Comparison of ENCODE assay signal across 12 cellular contexts in genomic region chr2:43941359-43941758, GRCh38.
"Had no signal": no experiment of that assay in that cellular context is flagged by ENCODE, and none has a peak within 500 bp of the region (broad histone marks: within the 10 kb centered on the region; RNA-seq: fewer than 3 reads in every experiment).

No MANE protein-coding gene starts in this region.

- H3K27me3 ChIP-seq: esophagus squamous epithelium, heart left ventricle had no signal

- H3K4me1 ChIP-seq: esophagus squamous epithelium, heart left ventricle had no signal

- DNase-seq: activated CD4-positive, alpha-beta T cell treated with anti-CD3 and anti-CD28 coated beads, Interleukin-2, amount 10 ng/mL, durations not matched to agents 7 days and 5 days; activated CD8-positive, alpha-beta memory T cell treated with anti-CD3 and anti-CD28 coated beads, Interleukin-2, amount 50 U/mL, for 48 hours; activated gamma-delta T cell; activated T-cell treated with anti-CD3 and anti-CD28 coated beads, Interleukin-2, amount 50 U/mL, for 72 hours; esophagus squamous epithelium; heart left ventricle; left colon had no signal

- H3K27ac ChIP-seq: esophagus squamous epithelium, heart left ventricle had no signal

- H3K27ac Mint-ChIP-seq: activated CD4-positive, alpha-beta T cell treated with anti-CD3 and anti-CD28 coated beads, Interleukin-2, amount 10 ng/mL, durations not matched to agents 7 days and 5 days; activated naive CD4-positive, alpha-beta T cell treated with anti-CD3 and anti-CD28 coated beads, Interleukin-2, amount 50 U/mL, for 72 hours; stimulated activated naive CD8-positive, alpha-beta T cell treated with anti-CD3 and anti-CD28 coated beads, Interleukin-15, Interleukin-2, amounts not matched to agents 100 ng/mL and 50 ng/mL, for 24 hours; type B pancreatic cell had no signal

- H3K4me3 ChIP-seq: esophagus squamous epithelium, heart left ventricle, lung had no signal

- H3K4me3 Mint-ChIP-seq: activated CD4-positive, alpha-beta T cell treated with anti-CD3 and anti-CD28 coated beads, Interleukin-2, amount 10 ng/mL, durations not matched to agents 7 days and 5 days; activated T-cell treated with anti-CD3 and anti-CD28 coated beads, Interleukin-2, amount 50 U/mL, for 72 hours; stimulated activated naive CD8-positive, alpha-beta T cell treated with anti-CD3 and anti-CD28 coated beads, Interleukin-15, Interleukin-2, amounts not matched to agents 100 ng/mL and 50 ng/mL, for 24 hours; type B pancreatic cell had no signal

- ATAC-seq: activated naive CD4-positive, alpha-beta T cell treated with anti-CD3 and anti-CD28 coated beads, Interleukin-2, amount 50 U/mL, for 72 hours; activated T-cell treated with anti-CD3 and anti-CD28 coated beads, Interleukin-2, amount 50 U/mL, for 72 hours; heart left ventricle; left colon; sciatic nerve had no signal

- H3K9me3 ChIP-seq: esophagus squamous epithelium, heart left ventricle had no signal

- H3K9me3 Mint-ChIP-seq: activated CD4-positive, alpha-beta T cell treated with anti-CD3 and anti-CD28 coated beads, Interleukin-2, amount 10 ng/mL, durations not matched to agents 7 days and 5 days; activated naive CD4-positive, alpha-beta T cell treated with anti-CD3 and anti-CD28 coated beads, Interleukin-2, amount 50 U/mL, for 72 hours; activated T-cell treated with anti-CD3 and anti-CD28 coated beads, Interleukin-2, amount 50 U/mL, for 72 hours; stimulated activated naive CD8-positive, alpha-beta T cell treated with anti-CD3 and anti-CD28 coated beads, Interleukin-15, Interleukin-2, amounts not matched to agents 100 ng/mL and 50 ng/mL, for 24 hours; type B pancreatic cell had no signal

- H3K27me3 Mint-ChIP-seq: activated CD4-positive, alpha-beta T cell treated with anti-CD3 and anti-CD28 coated beads, Interleukin-2, amount 10 ng/mL, durations not matched to agents 7 days and 5 days; stimulated activated naive CD8-positive, alpha-beta T cell treated with anti-CD3 and anti-CD28 coated beads, Interleukin-15, Interleukin-2, amounts not matched to agents 100 ng/mL and 50 ng/mL, for 24 hours; type B pancreatic cell had no signal
